In the genomic region with DNA sequence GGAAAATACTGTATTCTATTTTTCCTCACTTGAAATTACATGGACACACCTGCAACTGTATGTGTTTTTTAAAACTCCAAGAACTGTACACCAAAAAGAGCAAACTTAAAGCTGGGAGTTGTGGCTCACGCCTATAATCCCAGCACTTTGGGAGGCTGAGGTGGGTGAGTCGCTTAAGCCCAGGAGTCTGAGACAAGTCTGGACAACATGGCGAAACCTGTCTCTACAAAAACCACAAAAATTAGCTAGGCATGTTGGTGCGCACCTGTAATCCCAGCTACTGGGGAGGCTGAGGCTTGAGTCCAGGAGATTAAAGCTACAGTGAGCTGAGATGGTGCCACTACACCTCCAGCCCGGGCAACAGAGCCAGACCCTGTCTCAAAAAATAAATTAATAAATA, we compare ENCODE assay signal across 21 cellular contexts.
"Had no signal": no experiment of that assay in that cellular context is flagged by ENCODE, and none has a peak within 500 bp of the region (broad histone marks: within the 10 kb centered on the region; RNA-seq: fewer than 3 reads in every experiment).

No MANE protein-coding gene starts in this region.

- H3K9me3 ChIP-seq: psoas muscle, testis, transverse colon had no signal

- H3K36me3 ChIP-seq: heart right ventricle, spleen, transverse colon had no signal

- ATAC-seq: stimulated activated memory B cell treated with anti-CD40 and anti-IgM and Interleukin-4, amounts not matched to agents 10 μg/mL and 1 μg/mL and 100 μg/mL, for 72 hours had no signal

- DNase-seq: effector CD8-positive, alpha-beta T cell; kidney; left cardiac atrium; mesendoderm; naive B cell; nephron progenitor cell; psoas muscle; retina; spleen; stimulated activated CD4-positive, alpha-beta T cell treated with anti-CD3 and anti-CD28 coated beads, Interleukin-15, amount 100 ng/mL, for 24 hours; stimulated activated CD4-positive, alpha-beta T cell treated with anti-CD3 and anti-CD28 coated beads, Interleukin-1b, Interleukin-23, amount 100 ng/mL, for 48 hours; stimulated activated CD4-positive, alpha-beta T cell treated with anti-CD3 and anti-CD28 coated beads, Interleukin-4, amount 100 ng/mL, for 24 hours; testis had no signal

- FAIRE-seq: endometrium, frontal cortex, kidney, urothelium cell line had no signal

- H3K27me3 ChIP-seq: testis, transverse colon had no signal

- H3K27ac ChIP-seq: dorsolateral prefrontal cortex, psoas muscle, spleen, testis, transverse colon had no signal

- H3K4me3 ChIP-seq: dorsolateral prefrontal cortex, heart right ventricle, lung, psoas muscle, spleen, testis, transverse colon had no signal

- H3K4me1 ChIP-seq: psoas muscle, testis had no signal
